In the genomic region with DNA sequence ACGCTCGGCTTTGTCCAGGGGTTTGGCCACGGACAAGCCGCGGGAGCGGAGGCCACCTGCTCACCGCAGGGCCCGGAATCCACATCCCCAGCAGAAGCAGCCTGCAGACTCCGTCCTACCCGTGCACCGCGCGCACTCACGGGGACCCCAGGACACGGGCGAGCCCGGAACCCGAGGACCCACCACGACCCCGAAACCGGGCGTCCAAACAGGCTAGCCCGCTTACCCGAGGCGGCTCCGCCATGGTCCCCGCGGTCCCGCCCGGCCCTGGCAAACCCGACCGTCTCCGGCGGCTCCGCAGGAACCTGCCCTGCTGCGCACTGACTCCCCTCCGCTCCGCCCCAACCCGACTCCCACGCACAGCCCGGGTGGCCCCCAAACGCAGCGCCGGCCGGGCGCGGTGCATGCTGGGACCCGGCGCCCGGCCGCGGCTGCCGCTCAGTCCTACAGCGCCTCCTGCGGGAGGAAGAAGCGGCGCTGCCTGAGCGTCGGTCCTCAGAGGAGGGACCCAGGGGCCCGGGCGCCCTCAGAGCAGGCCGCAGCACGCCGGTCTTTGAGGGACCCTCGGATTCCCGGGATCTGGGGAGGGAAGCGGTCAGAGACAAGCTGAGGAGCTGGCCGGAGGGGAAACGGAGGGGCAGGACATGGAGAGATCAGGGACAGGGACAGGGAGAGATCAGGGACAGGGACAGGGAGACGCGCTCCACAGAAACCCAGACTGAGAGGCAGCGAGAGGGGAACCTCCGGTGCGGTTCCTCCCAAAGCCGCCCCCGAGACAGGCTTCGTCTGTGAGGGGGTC, we compare ENCODE assay signal across 1 cellular context.
TF ChIP-seq lines count a peak whose summit lies in the region.

A gene with protein sequence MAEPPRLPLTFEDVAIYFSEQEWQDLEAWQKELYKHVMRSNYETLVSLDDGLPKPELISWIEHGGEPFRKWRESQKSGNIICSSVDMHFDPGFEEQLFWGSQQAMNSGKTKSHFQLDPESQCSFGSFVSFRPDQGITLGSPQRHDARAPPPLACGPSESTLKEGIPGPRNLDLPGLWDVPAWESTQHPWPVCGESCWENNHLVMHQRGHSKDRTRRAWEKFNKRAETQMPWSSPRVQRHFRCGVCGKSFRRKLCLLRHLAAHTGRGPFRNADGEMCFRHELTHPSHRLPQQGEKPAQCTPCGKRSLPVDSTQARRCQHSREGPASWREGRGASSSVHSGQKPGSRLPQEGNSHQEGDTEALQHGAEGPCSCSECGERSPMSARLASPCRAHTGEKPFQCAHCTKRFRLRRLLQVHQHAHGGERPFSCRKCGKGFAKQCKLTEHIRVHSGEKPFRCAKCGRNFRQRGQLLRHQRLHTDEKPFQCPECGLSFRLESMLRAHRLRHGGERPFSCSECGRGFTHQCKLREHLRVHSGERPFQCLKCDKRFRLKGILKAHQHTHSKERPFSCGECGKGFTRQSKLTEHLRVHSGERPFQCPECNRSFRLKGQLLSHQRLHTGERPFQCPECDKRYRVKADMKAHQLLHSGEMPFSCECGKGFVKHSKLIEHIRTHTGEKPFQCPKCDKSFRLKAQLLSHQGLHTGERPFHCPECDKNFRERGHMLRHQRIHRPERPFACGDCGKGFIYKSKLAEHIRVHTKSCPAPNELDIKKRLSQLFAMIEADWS (minus strand): TSS at position 322 of the 799 bp plus-strand sequence. CDS start 78 bp downstream, at position 244.

TF ChIP-seq in WTC11, 78 proteins besides CTCF, POLR2A, EP300 and RAD21 (continued from another document and continues in another):
- TF ChIP-seq AFF4 (CRISPR knock-in tag; IDR thresholded peaks at IDR 0.05; ENCODE audit: borderline replicate concordance): peak; percentile 95
- TF ChIP-seq, protein P1, sequence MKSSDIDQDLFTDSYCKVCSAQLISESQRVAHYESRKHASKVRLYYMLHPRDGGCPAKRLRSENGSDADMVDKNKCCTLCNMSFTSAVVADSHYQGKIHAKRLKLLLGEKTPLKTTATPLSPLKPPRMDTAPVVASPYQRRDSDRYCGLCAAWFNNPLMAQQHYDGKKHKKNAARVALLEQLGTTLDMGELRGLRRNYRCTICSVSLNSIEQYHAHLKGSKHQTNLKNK (CRISPR knock-in tag; IDR thresholded peaks at IDR 0.05): no peak
- TF ChIP-seq ZNF396 (CRISPR knock-in tag; IDR thresholded peaks at IDR 0.05; ENCODE audit: borderline replicate concordance): no peak
- TF ChIP-seq SMAD3 (CRISPR knock-in tag; IDR thresholded peaks at IDR 0.05; ENCODE audit: borderline replicate concordance): no peak
- no peak for TF ChIP-seq NR3C1 (CRISPR knock-in tag; conservative IDR thresholded peaks at IDR 0.05; ENCODE audit: low read depth)
- peak; percentile 86; the same call in 1 of the 2 replicates for TF ChIP-seq ESRRA (CRISPR knock-in tag; IDR thresholded peaks at IDR 0.05; ENCODE audit: borderline replicate concordance)
- TF ChIP-seq, protein P2, sequence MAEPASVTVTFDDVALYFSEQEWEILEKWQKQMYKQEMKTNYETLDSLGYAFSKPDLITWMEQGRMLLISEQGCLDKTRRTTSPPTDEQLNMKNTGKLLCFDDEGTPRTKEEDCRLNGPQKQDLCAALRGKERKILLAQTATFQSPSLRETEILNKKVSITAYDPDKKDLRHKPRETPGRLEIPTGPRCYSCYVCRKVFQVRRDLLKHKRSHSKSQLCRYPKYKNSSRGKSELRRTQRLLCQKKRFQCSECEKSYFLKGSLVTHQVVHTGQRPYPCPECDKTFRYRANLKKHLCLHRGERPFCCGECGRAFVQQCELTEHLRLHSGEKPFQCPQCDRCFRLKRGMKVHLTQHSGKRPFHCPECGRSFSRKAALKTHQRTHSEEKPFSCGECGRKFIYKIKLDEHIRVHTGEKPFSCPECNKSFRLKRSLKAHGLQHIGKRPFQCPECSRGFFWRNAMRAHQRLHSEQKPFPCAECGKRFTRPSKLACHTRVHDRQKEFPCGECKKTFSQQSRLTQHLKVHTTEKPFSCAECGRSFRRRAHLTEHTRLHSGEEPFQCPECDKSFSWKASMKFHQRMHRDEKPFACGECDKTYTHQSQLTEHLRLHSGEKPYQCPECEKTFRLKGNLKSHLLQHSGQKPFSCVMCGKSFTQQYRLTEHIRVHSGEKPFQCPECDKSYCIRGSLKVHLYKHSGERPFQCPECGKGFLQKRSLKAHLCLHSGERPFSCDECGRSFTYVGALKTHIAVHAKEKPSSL (CRISPR knock-in tag; conservative IDR thresholded peaks at IDR 0.05): no peak
- TF ChIP-seq EMX1 (CRISPR knock-in tag; IDR thresholded peaks at IDR 0.05): no peak
- TF ChIP-seq, protein P3, sequence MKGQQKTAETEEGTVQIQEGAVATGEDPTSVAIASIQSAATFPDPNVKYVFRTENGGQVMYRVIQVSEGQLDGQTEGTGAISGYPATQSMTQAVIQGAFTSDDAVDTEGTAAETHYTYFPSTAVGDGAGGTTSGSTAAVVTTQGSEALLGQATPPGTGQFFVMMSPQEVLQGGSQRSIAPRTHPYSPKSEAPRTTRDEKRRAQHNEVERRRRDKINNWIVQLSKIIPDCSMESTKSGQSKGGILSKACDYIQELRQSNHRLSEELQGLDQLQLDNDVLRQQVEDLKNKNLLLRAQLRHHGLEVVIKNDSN (CRISPR knock-in tag; IDR thresholded peaks at IDR 0.05): no peak
- TF ChIP-seq MXD4 (CRISPR knock-in tag; IDR thresholded peaks at IDR 0.05; ENCODE audit: borderline replicate concordance): no peak
- TF ChIP-seq ETV6 (CRISPR knock-in tag; IDR thresholded peaks at IDR 0.05): peak; percentile 53; the same call in 1 of the 2 replicates
- TF ChIP-seq ARID4B (CRISPR knock-in tag; IDR thresholded peaks at IDR 0.05; ENCODE audit: borderline replicate concordance): no peak
- no peak for TF ChIP-seq HMGA2 (CRISPR knock-in tag; IDR thresholded peaks at IDR 0.05)
- no peak; the same call in 1 of the 2 replicates for TF ChIP-seq USF2 (CRISPR knock-in tag; IDR thresholded peaks at IDR 0.05)
- peak; percentile 37; the same call in 1 of the 2 replicates for TF ChIP-seq CREM (CRISPR knock-in tag; IDR thresholded peaks at IDR 0.05)
- TF ChIP-seq CBFB (CRISPR knock-in tag; IDR thresholded peaks at IDR 0.05; ENCODE audit: low read depth): no peak
- TF ChIP-seq, protein P4, sequence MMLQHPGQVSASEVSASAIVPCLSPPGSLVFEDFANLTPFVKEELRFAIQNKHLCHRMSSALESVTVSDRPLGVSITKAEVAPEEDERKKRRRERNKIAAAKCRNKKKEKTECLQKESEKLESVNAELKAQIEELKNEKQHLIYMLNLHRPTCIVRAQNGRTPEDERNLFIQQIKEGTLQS (CRISPR knock-in tag; conservative IDR thresholded peaks at IDR 0.05): no peak
- no peak for TF ChIP-seq RELA (CRISPR knock-in tag; IDR thresholded peaks at IDR 0.05; ENCODE audit: borderline replicate concordance)
- TF ChIP-seq, protein P5, sequence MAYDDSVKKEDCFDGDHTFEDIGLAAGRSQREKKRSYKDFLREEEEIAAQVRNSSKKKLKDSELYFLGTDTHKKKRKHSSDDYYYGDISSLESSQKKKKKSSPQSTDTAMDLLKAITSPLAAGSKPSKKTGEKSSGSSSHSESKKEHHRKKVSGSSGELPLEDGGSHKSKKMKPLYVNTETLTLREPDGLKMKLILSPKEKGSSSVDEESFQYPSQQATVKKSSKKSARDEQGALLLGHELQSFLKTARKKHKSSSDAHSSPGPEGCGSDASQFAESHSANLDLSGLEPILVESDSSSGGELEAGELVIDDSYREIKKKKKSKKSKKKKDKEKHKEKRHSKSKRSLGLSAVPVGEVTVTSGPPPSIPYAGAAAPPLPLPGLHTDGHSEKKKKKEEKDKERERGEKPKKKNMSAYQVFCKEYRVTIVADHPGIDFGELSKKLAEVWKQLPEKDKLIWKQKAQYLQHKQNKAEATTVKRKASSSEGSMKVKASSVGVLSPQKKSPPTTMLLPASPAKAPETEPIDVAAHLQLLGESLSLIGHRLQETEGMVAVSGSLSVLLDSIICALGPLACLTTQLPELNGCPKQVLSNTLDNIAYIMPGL (CRISPR knock-in tag; IDR thresholded peaks at IDR 0.05): peak; percentile 100
- TF ChIP-seq, protein P6, sequence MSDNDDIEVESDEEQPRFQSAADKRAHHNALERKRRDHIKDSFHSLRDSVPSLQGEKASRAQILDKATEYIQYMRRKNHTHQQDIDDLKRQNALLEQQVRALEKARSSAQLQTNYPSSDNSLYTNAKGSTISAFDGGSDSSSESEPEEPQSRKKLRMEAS (CRISPR knock-in tag; IDR thresholded peaks at IDR 0.05): peak; percentile 67
- TF ChIP-seq, protein P7, sequence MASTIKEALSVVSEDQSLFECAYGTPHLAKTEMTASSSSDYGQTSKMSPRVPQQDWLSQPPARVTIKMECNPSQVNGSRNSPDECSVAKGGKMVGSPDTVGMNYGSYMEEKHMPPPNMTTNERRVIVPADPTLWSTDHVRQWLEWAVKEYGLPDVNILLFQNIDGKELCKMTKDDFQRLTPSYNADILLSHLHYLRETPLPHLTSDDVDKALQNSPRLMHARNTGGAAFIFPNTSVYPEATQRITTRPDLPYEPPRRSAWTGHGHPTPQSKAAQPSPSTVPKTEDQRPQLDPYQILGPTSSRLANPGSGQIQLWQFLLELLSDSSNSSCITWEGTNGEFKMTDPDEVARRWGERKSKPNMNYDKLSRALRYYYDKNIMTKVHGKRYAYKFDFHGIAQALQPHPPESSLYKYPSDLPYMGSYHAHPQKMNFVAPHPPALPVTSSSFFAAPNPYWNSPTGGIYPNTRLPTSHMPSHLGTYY (CRISPR knock-in tag; IDR thresholded peaks at IDR 0.05): no peak
- no peak for TF ChIP-seq NFATC4 (CRISPR knock-in tag; IDR thresholded peaks at IDR 0.05)
- no peak for TF ChIP-seq GTF2I (CRISPR knock-in tag; conservative IDR thresholded peaks at IDR 0.05)
- TF ChIP-seq NFE2L1 (CRISPR knock-in tag; IDR thresholded peaks at IDR 0.05): no peak
- 0 out of 2 replicates have a peak, but pooled peaks have one; percentile 21 for TF ChIP-seq FOXP4 (CRISPR knock-in tag; IDR thresholded peaks at IDR 0.05)
- peak; percentile 78; the same call in 1 of the 2 replicates for TF ChIP-seq JUN (CRISPR knock-in tag; IDR thresholded peaks at IDR 0.05)
- peak; percentile 77 for TF ChIP-seq ZNF416 (CRISPR knock-in tag; IDR thresholded peaks at IDR 0.05)
- TF ChIP-seq OVOL2 (CRISPR knock-in tag; IDR thresholded peaks at IDR 0.05; ENCODE audit: borderline replicate concordance): no peak
